Comparison of ENCODE assay signal across 8 cellular contexts in genomic region chr7:150898475-150899011, GRCh38. TPM values are rescaled to one million over a fixed set of nuclear protein-coding genes. Genes with fewer than 3 reads are reported as not detected.
DNase-seq lines count a peak whose midpoint lies in the region; ATAC-seq and TF ChIP-seq lines count a peak whose summit lies in the region.

No MANE protein-coding gene starts in this region.

- peak overlapping the region; percentile 22 to 51 for H3K4me3 Mint-ChIP-seq in activated T-cell treated with anti-CD3 and anti-CD28 coated beads, Interleukin-2, amount 50 U/mL, for 72 hours
- peak overlapping the region in 1 of 2 donors; percentile 37 for H3K4me3 Mint-ChIP-seq in stimulated activated naive CD8-positive, alpha-beta T cell treated with anti-CD3 and anti-CD28 coated beads, Interleukin-15, amount 100 ng/mL, for 72 hours

- H3K9me3 ChIP-seq in Panc1 (ENCODE audit: control insufficient read depth, insufficient read depth, low read depth, low read length) (no peaks in the 10 kb centered on the region), neural cell (ENCODE audit: low read length) (no peaks in the 10 kb centered on the region)

- H3K36me3 Mint-ChIP-seq in activated T-cell treated with anti-CD3 and anti-CD28 coated beads, Interleukin-2, amount 50 U/mL, for 72 hours (ENCODE audit: insufficient read depth in 2 of 2): peaks cover 2 to 4% of the 10 kb centered on the region in 2 donors

- peak; percentile 57 for DNase-seq in AG10803 (ENCODE audit: low read depth)
- DNase-seq in HT-29 (ENCODE audit: low spot score): peak; percentile 83
- peak; percentile 39 for DNase-seq in Panc1 (ENCODE audit: low read depth, low spot score)
- DNase-seq in activated T-cell treated with anti-CD3 and anti-CD28 coated beads, Interleukin-2, amount 50 U/mL, for 72 hours: peak; percentile 75 to 84
- peak; percentile 60 for DNase-seq in fibroblast of mammary gland (ENCODE audit: low read depth)
- peak; percentile 76 to 78 for DNase-seq in stimulated activated naive CD8-positive, alpha-beta T cell treated with anti-CD3 and anti-CD28 coated beads, Interleukin-15, amount 100 ng/mL, for 72 hours

- H3K4me3 ChIP-seq in AG10803 (ENCODE audit: low read length) (no peak overlapping the region), Panc1 (ENCODE audit: low read depth in 2 of 2, low read length in 2 of 2) (no peak overlapping the region), fibroblast of mammary gland (ENCODE audit: control insufficient read depth, low read depth, low read length) (no peak overlapping the region), neural cell (ENCODE audit: low read length) (no peak overlapping the region)

- peak; percentile 53 for ATAC-seq in GM18861 (IDR thresholded peaks at IDR 0.05; ENCODE audit: unreplicated experiment)
- peak; percentile 90 for ATAC-seq in Panc1
- ATAC-seq in activated T-cell treated with anti-CD3 and anti-CD28 coated beads, Interleukin-2, amount 50 U/mL, for 72 hours (replicated peaks in 1 of 2): peak; percentile 76 to 79
- peak; percentile 80 for ATAC-seq in stimulated activated naive CD8-positive, alpha-beta T cell treated with anti-CD3 and anti-CD28 coated beads, Interleukin-15, amount 100 ng/mL, for 72 hours

- H3K9me2 ChIP-seq in neural cell (ENCODE audit: insufficient read depth, low read length): no peaks in the 10 kb centered on the region

- POLR2A ChIA-PET in Panc1 (lab: Charles Lee): no interaction called here

- no peak overlapping the region for H3K27ac Mint-ChIP-seq in activated T-cell treated with anti-CD3 and anti-CD28 coated beads, Interleukin-2, amount 50 U/mL, for 72 hours
- H3K27ac Mint-ChIP-seq in stimulated activated naive CD8-positive, alpha-beta T cell treated with anti-CD3 and anti-CD28 coated beads, Interleukin-15, amount 100 ng/mL, for 72 hours: peak overlapping the region in 1 of 2 donors; percentile 51

- in situ Hi-C loops in Panc1 (cut with HindIII; ENCODE audit: low pct_unique_long_range_greater_than_20kb, low sequenced_read_pairs): no loop called here

- H3K4me1 ChIP-seq in Panc1 (ENCODE audit: control insufficient read depth, insufficient read depth, low read length): peaks cover 8% of the 10 kb centered on the region; the same call in 1 of the 2 replicates

- H3K4me1 Mint-ChIP-seq in activated T-cell treated with anti-CD3 and anti-CD28 coated beads, Interleukin-2, amount 50 U/mL, for 72 hours (ENCODE audit: low read depth): peaks cover 11% of the 10 kb centered on the region
- H3K4me1 Mint-ChIP-seq in stimulated activated naive CD8-positive, alpha-beta T cell treated with anti-CD3 and anti-CD28 coated beads, Interleukin-15, amount 100 ng/mL, for 72 hours: peaks cover 22% of the 10 kb centered on the region

- no peak overlapping the region for H3K9ac ChIP-seq in neural cell (ENCODE audit: low read length)

- peaks cover 0 to 6% of the 10 kb centered on the region in 2 donors for H3K9me3 Mint-ChIP-seq in activated T-cell treated with anti-CD3 and anti-CD28 coated beads, Interleukin-2, amount 50 U/mL, for 72 hours
- H3K9me3 Mint-ChIP-seq in stimulated activated naive CD8-positive, alpha-beta T cell treated with anti-CD3 and anti-CD28 coated beads, Interleukin-15, amount 100 ng/mL, for 72 hours: peaks cover 4 to 6% of the 10 kb centered on the region in 2 donors

- CTCF ChIA-PET in Panc1 (lab: Charles Lee): interaction anchor here (0.8 to 1.2 kb wide), 6 partner anchors 14 to 111 kb away, joined by 3 read pairs; no protein-coding TSS in a partner anchor

- H3F3A ChIP-seq in neural cell (ENCODE audit: insufficient read depth, low read length, poor library complexity, severe bottlenecking): no peaks in the 10 kb centered on the region

- no peak for TF ChIP-seq EP300 in neural cell (conservative IDR thresholded peaks at IDR 0.05; ENCODE audit: poor library complexity, severe bottlenecking)

- H3K36me3 ChIP-seq in Panc1 (ENCODE audit: control insufficient read depth, insufficient read depth, low read length): no peaks in the 10 kb centered on the region
- H3K36me3 ChIP-seq in neural cell (ENCODE audit: insufficient read depth, low read length): no peaks in the 10 kb centered on the region

- TF ChIP-seq CTCF in AG10803 (conservative IDR thresholded peaks at IDR 0.05; ENCODE audit: low read length): peak; percentile 87
- TF ChIP-seq CTCF in Panc1 (IDR thresholded peaks at IDR 0.05): peak; percentile 97
- TF ChIP-seq CTCF in fibroblast of mammary gland (conservative IDR thresholded peaks at IDR 0.05; ENCODE audit: control insufficient read depth, insufficient read depth, low read depth, low read length): peak; percentile 86
- TF ChIP-seq CTCF in neural cell (IDR thresholded peaks at IDR 0.05; ENCODE audit: poor library complexity, severe bottlenecking): peak; percentile 87

- H3K27ac ChIP-seq in Panc1 (ENCODE audit: low read length) (no peak overlapping the region), neural cell (ENCODE audit: low read length) (no peak overlapping the region)

- TF ChIP-seq RAD21 in neural cell (conservative IDR thresholded peaks at IDR 0.05): peak; percentile 84

- H4K20me1 ChIP-seq in neural cell (ENCODE audit: insufficient read depth): no peaks in the 10 kb centered on the region

- intact Hi-C loops in Panc1 (cut with micrococcal nuclease; ENCODE audit: unreplicated experiment): loop anchor here (2.0 to 5.0 kb wide), 2 partner anchors 90 to 214 kb away; no protein-coding TSS in a partner anchor

- no peaks in the 10 kb centered on the region for H3K79me2 ChIP-seq in neural cell (replicated peaks; ENCODE audit: insufficient read depth, low read length)

- BruUV-seq in Panc1 (replicated peaks; lab: Mats Ljungman, UMichigan): no TSS peak

- no peak overlapping the region for H3K4me2 ChIP-seq in neural cell (ENCODE audit: low read length)

- no peaks in the 10 kb centered on the region for H3K27me3 ChIP-seq in Panc1 (ENCODE audit: control insufficient read depth, insufficient read depth, low read length)
- no peaks in the 10 kb centered on the region for H3K27me3 ChIP-seq in neural cell (ENCODE audit: insufficient read depth, low read depth, low read length)

- H2AFZ ChIP-seq in neural cell (ENCODE audit: low read depth, low read length): no peak overlapping the region

- H3K27me3 Mint-ChIP-seq in activated T-cell treated with anti-CD3 and anti-CD28 coated beads, Interleukin-2, amount 50 U/mL, for 72 hours (ENCODE audit: low read depth): peaks cover 59% of the 10 kb centered on the region
- peaks cover 82% of the 10 kb centered on the region for H3K27me3 Mint-ChIP-seq in stimulated activated naive CD8-positive, alpha-beta T cell treated with anti-CD3 and anti-CD28 coated beads, Interleukin-15, amount 100 ng/mL, for 72 hours

TF ChIP-seq in neural cell, 6 proteins besides CTCF, POLR2A, EP300 and RAD21:
- TF ChIP-seq SMC3 (conservative IDR thresholded peaks at IDR 0.05; ENCODE audit: poor library complexity) (peak; percentile 91), MXI1 (conservative IDR thresholded peaks at IDR 0.05; ENCODE audit: poor library complexity, severe bottlenecking) (no peak), REST (IDR thresholded peaks at IDR 0.05; ENCODE audit: borderline replicate concordance) (no peak), TAF1 (IDR thresholded peaks at IDR 0.05; ENCODE audit: low read depth) (no peak), POLR2AphosphoS5 (IDR thresholded peaks at IDR 0.05) (no peak), EZH2 (IDR thresholded peaks at IDR 0.05; ENCODE audit: borderline replicate concordance, insufficient read depth, low read length, poor library complexity, severe bottlenecking) (no peak)
TF ChIP-seq in neural cell: peak in this region for 1.

RNA-seq across cellular contexts. Expression of gene AOC1, which starts 46.2 kb away (rescaled TPM):
- 25.2 and 25.8 TPM in 2 replicates for total RNA-seq in HT-29 (2014; rRNA removed; shearing (Covaris generic))
- 0.15 TPM for total RNA-seq in Panc1 (2021; ENCODE audit: unreplicated experiment)
- not detected for polyA plus RNA-seq in Panc1 (2012; ENCODE audit: insufficient read length)
- not detected for total RNA-seq in activated T-cell treated with anti-CD3 and anti-CD28 coated beads, Interleukin-2, amount 50 U/mL, for 72 hours
- not detected in 2 replicates for polyA plus RNA-seq in neural cell
- not detected in 2 replicates for polyA minus RNA-seq in neural cell

Comparison
In these comparisons a context has a peak if more than half of its experiments do, and no peak if none do; other contexts are left out.
1. RNA of gene AOC1, which starts 46.2 kb away (total RNA-seq): 25.2 to 25.8 TPM in HT-29; 0.15 TPM in Panc1 (single experiment) and not detected in activated T-cell treated with anti-CD3 and anti-CD28 coated beads, Interleukin-2, amount 50 U/mL, for 72 hours; every median in the first group is over 10 times any median in the second.
2. Peak in every context shown above with its lines, with median percentiles within 50 percentile points of each other: DNase-seq, CTCF ChIP-seq and ATAC-seq.